28 cellular contexts compared by ENCODE assay signal in the genomic region with DNA sequence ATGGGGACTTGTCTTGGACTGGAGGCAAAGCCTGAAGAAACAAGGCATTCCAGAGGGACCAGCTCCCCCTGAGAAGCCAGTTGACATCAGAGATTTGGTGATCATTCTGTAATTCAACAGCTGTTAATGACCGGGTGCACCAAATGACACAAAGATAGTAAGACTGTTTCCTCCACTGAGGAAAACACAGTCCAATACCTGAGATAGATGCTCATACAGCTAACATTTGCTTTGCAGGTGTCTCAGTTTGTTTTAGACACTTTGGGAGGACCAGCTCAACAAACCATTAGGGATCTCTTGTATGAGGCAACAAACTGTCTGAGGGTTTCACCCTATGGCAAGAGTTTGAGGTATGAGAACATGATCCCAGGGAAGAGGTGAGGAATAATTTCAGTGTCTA.
"Had no signal": no experiment of that assay in that cellular context is flagged by ENCODE, and none has a peak within 500 bp of the region (broad histone marks: within the 10 kb centered on the region; RNA-seq: fewer than 3 reads in every experiment).

No MANE protein-coding gene starts in this region.

- H3K79me2 ChIP-seq: parathyroid adenoma had no signal

- H3K9me3 ChIP-seq: neutrophil, ovary, pancreas, prostate gland, psoas muscle, right atrium auricular region, right lobe of liver, sigmoid colon, spleen had no signal

- H3K4me2 ChIP-seq: neural progenitor cell, smooth muscle cell had no signal

- FAIRE-seq: pancreas, small intestine had no signal

- H2AFZ ChIP-seq: neural progenitor cell, parathyroid adenoma had no signal

- H3K4me3 ChIP-seq: neural progenitor cell, ovary, pancreas, prostate gland, psoas muscle, right atrium auricular region, right lobe of liver, sigmoid colon, skin epidermis, smooth muscle cell, spleen had no signal

- H3K4me1 ChIP-seq: neural progenitor cell, pancreas, parathyroid adenoma, prostate gland, psoas muscle, right atrium auricular region, right lobe of liver, sigmoid colon, spleen had no signal

- H3K27ac ChIP-seq: neural progenitor cell, neutrophil, ovary, pancreas, parathyroid adenoma, prostate gland, psoas muscle, right atrium auricular region, right lobe of liver, sigmoid colon, skin epidermis, spleen had no signal

- ATAC-seq: naive thymus-derived CD8-positive, alpha-beta T cell; natural killer cell; natural killer cell treated with Interleukin-12 subunit alpha and Interleukin-12 subunit beta and Interleukin-15 and Interleukin-18, amount 100 ng/mL, for 72 hours; pancreas; psoas muscle; right cardiac atrium; right lobe of liver; sciatic nerve had no signal

- DNase-seq: naive thymus-derived CD8-positive, alpha-beta T cell; natural killer cell; nephron progenitor cell; nucleus accumbens; occipital lobe; ovary; pancreas; posterior cingulate gyrus; psoas muscle; retina; right cardiac atrium; right lobe of liver; sigmoid colon; small intestine; spleen; stimulated activated CD4-positive, alpha-beta T cell treated with anti-CD3 and anti-CD28 coated beads, Interleukin-12 subunit alpha, Interleukin-12 subunit beta, amount 100 ng/mL, for 4 hours; stimulated activated CD4-positive, alpha-beta T cell treated with anti-CD3 and anti-CD28 coated beads, Interleukin-15, amount 100 ng/mL, for 24 hours; stimulated activated CD4-positive, alpha-beta T cell treated with anti-CD3 and anti-CD28 coated beads, Interleukin-1b, Interleukin-23, amount 100 ng/mL, for 48 hours; stimulated activated CD4-positive, alpha-beta T cell treated with anti-CD3 and anti-CD28 coated beads, Interleukin-2, amount 100 ng/mL, for 24 hours had no signal

- H3K27me3 ChIP-seq: neural progenitor cell, neutrophil, ovary, right atrium auricular region, right lobe of liver, sigmoid colon had no signal

- H3K36me3 ChIP-seq: neural progenitor cell, neutrophil, ovary, pancreas, prostate gland, right atrium auricular region, right lobe of liver, sigmoid colon, spleen had no signal
